In genomic region chr12:53756300-53757094, GRCh38 we compare ENCODE assay signal across 1 cellular context.
A peak's percentile ranks its signal among the peaks of the same experiment; 100 is the strongest.
TF ChIP-seq lines count a peak whose summit lies in the region.

No MANE protein-coding gene starts in this region.

TF ChIP-seq in WTC11, 78 proteins besides CTCF, POLR2A, EP300 and RAD21:
- no peak for TF ChIP-seq ATF2 (CRISPR knock-in tag; IDR thresholded peaks at IDR 0.05; ENCODE audit: borderline replicate concordance, low read depth)
- peak; percentile 58; the same call in 1 of the 2 replicates for TF ChIP-seq ZNF121 (CRISPR knock-in tag; IDR thresholded peaks at IDR 0.05)
